1 cellular context compared by ENCODE assay signal in the genomic region with DNA sequence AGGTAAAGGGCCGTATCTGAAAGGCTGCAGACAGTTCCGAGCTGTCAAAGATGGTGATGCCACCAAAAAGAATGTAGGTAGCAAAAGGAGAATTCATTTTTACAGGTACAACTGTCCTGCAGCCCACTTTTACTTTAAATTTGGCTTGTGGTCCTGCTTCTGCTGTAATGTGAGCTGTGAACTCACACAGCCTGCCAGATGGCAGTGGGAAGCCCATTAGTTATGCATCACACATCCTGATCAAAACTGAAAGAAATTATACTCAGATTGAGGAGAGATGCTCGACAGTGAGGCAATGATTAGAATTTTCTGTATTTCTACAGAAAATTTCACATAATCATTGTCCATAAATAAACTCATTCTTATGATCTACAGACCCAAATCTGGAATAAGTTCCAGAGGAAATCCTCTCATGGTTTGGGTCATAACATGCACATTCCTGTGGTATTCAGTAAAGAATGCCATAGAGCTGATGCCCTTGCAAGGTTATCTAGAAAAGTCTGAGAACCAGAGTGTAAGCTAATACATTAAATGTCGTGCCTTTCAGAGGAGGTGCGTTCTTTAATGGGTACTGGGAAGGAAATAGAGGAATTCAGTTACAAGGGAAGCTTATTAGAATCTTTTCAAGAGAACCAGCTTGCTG.
A peak's percentile ranks its signal among the peaks of the same experiment; 100 is the strongest.
TF ChIP-seq lines count a peak whose summit lies in the region.

No MANE protein-coding gene starts in this region.

TF ChIP-seq in SK-N-SH, 30 proteins besides CTCF, POLR2A, EP300 and RAD21 (continued from another document):
- TF ChIP-seq, protein P1, sequence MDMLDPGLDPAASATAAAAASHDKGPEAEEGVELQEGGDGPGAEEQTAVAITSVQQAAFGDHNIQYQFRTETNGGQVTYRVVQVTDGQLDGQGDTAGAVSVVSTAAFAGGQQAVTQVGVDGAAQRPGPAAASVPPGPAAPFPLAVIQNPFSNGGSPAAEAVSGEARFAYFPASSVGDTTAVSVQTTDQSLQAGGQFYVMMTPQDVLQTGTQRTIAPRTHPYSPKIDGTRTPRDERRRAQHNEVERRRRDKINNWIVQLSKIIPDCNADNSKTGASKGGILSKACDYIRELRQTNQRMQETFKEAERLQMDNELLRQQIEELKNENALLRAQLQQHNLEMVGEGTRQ (IDR thresholded peaks at IDR 0.05; ENCODE audit: borderline replicate concordance, low read depth, low read length) = no peak
- TF ChIP-seq ELF1 (IDR thresholded peaks at IDR 0.05) = no peak
- TF ChIP-seq GATA2 (CRISPR knock-in tag; IDR thresholded peaks at IDR 0.05) = no peak
- TF ChIP-seq RXRA (IDR thresholded peaks at IDR 0.05; ENCODE audit: borderline replicate concordance, low read depth) = peak; percentile 47; the same call in 1 of the 2 replicates
- TF ChIP-seq, protein P2, sequence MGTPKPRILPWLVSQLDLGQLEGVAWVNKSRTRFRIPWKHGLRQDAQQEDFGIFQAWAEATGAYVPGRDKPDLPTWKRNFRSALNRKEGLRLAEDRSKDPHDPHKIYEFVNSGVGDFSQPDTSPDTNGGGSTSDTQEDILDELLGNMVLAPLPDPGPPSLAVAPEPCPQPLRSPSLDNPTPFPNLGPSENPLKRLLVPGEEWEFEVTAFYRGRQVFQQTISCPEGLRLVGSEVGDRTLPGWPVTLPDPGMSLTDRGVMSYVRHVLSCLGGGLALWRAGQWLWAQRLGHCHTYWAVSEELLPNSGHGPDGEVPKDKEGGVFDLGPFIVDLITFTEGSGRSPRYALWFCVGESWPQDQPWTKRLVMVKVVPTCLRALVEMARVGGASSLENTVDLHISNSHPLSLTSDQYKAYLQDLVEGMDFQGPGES (IDR thresholded peaks at IDR 0.05; ENCODE audit: low read depth, low read length) = no peak
- TF ChIP-seq PBX3 (IDR thresholded peaks at IDR 0.05) = peak; percentile 60; the same call in 1 of the 2 replicates
- no peak for TF ChIP-seq FOXJ3 (CRISPR knock-in tag; IDR thresholded peaks at IDR 0.05)
- TF ChIP-seq SIN3A (IDR thresholded peaks at IDR 0.05; ENCODE audit: borderline replicate concordance, low read depth, low read length) = no peak
- TF ChIP-seq EZH2phosphoT487 (IDR thresholded peaks at IDR 0.05; ENCODE audit: borderline replicate concordance, low read depth) = no peak
